In the genomic region with DNA sequence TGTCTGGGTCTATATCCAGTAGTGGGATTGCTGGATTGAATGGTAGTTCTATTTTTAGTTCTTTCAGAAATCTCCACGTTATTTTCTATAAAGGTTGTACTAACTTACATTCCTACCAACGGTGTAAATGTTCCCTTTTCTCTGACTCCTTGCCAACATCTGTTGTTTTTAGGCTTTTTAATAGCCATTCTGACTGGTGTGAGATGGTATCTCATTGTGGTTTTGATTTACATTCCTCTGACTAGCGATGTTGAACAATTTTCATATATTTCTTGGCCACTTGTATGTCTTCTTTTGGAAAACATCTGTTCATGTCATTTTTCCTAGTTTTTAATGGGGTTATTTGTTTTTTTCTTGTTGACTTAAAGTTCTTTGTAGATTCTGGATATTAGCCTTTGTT, we compare ENCODE assay signal across 22 cellular contexts.
"Had no signal": no experiment of that assay in that cellular context is flagged by ENCODE, and none has a peak within 500 bp of the region (broad histone marks: within the 10 kb centered on the region; RNA-seq: fewer than 3 reads in every experiment).

No MANE protein-coding gene starts in this region.

- H3K4me3 ChIP-seq: colonic mucosa, lower lobe of right lung, neural progenitor cell, ovary, sigmoid colon, testis, upper lobe of left lung had no signal

- H3K4me3 Mint-ChIP-seq: activated naive CD8-positive, alpha-beta T cell treated with anti-CD3 and anti-CD28 coated beads, Interleukin-2, amount 50 U/mL, for 24 hours; activated T-helper 17 cell treated with anti-CD3 and anti-CD28 coated beads, Interleukin-2, amount 50 U/mL, for 72 hours; neural progenitor cell; stimulated activated naive CD8-positive, alpha-beta T cell treated with anti-CD3 and anti-CD28 coated beads, Interleukin-15, amount 100 ng/mL, for 72 hours had no signal

- H3K4me2 ChIP-seq: neural progenitor cell had no signal

- H2AFZ ChIP-seq: neural progenitor cell had no signal

- H3K36me3 Mint-ChIP-seq: neural progenitor cell had no signal

- DNase-seq: activated CD4-positive, alpha-beta T cell treated with anti-CD3 and anti-CD28 coated beads for 1 hour; activated CD4-positive, alpha-beta T cell treated with anti-CD3 and anti-CD28 coated beads, Interleukin-2, amount 50 U/mL, for 4 hours; activated naive CD4-positive, alpha-beta T cell treated with Interleukin-2 at 50 U/mL for 16 hours; activated naive CD8-positive, alpha-beta T cell treated with anti-CD3 and anti-CD28 coated beads, Interleukin-2, amount 50 U/mL, for 24 hours; activated T-cell treated with anti-CD3 and anti-CD28 coated beads for 4 hours; caudate nucleus; colonic mucosa; foreskin fibroblast; left cardiac atrium; lower lobe of right lung; midbrain; ovary; sigmoid colon; stimulated activated CD4-positive, alpha-beta T cell treated with anti-CD3 and anti-CD28 coated beads, Interleukin-1b, Interleukin-23, amount 100 ng/mL, for 48 hours; stimulated activated naive CD8-positive, alpha-beta T cell treated with anti-CD3 and anti-CD28 coated beads, Interleukin-15, amount 100 ng/mL, for 72 hours; T-helper 1 cell; testis; upper lobe of left lung had no signal

- H3K36me3 ChIP-seq: colonic mucosa, lower lobe of right lung, neural progenitor cell, ovary, sigmoid colon, upper lobe of left lung had no signal

- H3K27me3 Mint-ChIP-seq: activated naive CD8-positive, alpha-beta T cell treated with anti-CD3 and anti-CD28 coated beads, Interleukin-2, amount 50 U/mL, for 24 hours; activated T-helper 17 cell treated with anti-CD3 and anti-CD28 coated beads, Interleukin-2, amount 50 U/mL, for 72 hours had no signal

- ATAC-seq: activated naive CD8-positive, alpha-beta T cell treated with anti-CD3 and anti-CD28 coated beads, Interleukin-2, amount 50 U/mL, for 24 hours; activated T-helper 17 cell treated with anti-CD3 and anti-CD28 coated beads, Interleukin-2, amount 50 U/mL, for 72 hours; esophagus mucosa; left cardiac atrium; lower lobe of right lung; stimulated activated naive CD8-positive, alpha-beta T cell treated with anti-CD3 and anti-CD28 coated beads, Interleukin-15, amount 100 ng/mL, for 72 hours had no signal

- H3K27me3 ChIP-seq: colonic mucosa, neural progenitor cell, ovary, testis, upper lobe of left lung had no signal

- H3K27ac ChIP-seq: colonic mucosa, lower lobe of right lung, neural progenitor cell, ovary, sigmoid colon, testis, upper lobe of left lung, VCaP had no signal

- H3K9me3 Mint-ChIP-seq: activated naive CD8-positive, alpha-beta T cell treated with anti-CD3 and anti-CD28 coated beads, Interleukin-2, amount 50 U/mL, for 24 hours; activated T-helper 17 cell treated with anti-CD3 and anti-CD28 coated beads, Interleukin-2, amount 50 U/mL, for 72 hours; neural progenitor cell had no signal

- H3K4me1 Mint-ChIP-seq: activated naive CD8-positive, alpha-beta T cell treated with anti-CD3 and anti-CD28 coated beads, Interleukin-2, amount 50 U/mL, for 24 hours; activated T-helper 17 cell treated with anti-CD3 and anti-CD28 coated beads, Interleukin-2, amount 50 U/mL, for 72 hours; stimulated activated naive CD8-positive, alpha-beta T cell treated with anti-CD3 and anti-CD28 coated beads, Interleukin-15, amount 100 ng/mL, for 72 hours had no signal

- H3K4me1 ChIP-seq: colonic mucosa, lower lobe of right lung, sigmoid colon, upper lobe of left lung had no signal

- H3K27ac Mint-ChIP-seq: activated naive CD8-positive, alpha-beta T cell treated with anti-CD3 and anti-CD28 coated beads, Interleukin-2, amount 50 U/mL, for 24 hours; activated T-helper 17 cell treated with anti-CD3 and anti-CD28 coated beads, Interleukin-2, amount 50 U/mL, for 72 hours; neural progenitor cell; stimulated activated naive CD8-positive, alpha-beta T cell treated with anti-CD3 and anti-CD28 coated beads, Interleukin-15, amount 100 ng/mL, for 72 hours had no signal
